1 cellular context compared by ENCODE assay signal in the genomic region with DNA sequence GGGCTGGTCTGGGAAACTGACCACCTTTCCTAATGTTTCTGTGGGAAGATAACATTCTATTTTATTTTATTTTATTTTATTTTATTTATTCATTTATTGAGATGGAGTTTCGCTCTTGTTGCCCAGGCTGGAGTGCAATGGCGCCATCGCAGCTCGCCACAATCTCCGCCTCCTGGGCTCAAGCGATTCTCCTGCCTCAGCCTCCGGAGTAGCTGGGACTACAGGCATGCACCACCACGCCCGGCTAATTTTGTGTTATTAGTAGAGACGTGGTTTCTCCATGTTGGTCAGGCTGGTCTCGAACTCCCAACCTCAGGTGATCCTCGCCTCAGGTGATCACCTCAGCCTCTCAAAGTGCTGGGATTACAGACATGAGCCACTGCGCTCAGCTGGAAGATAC. TPM values are rescaled to one million over a fixed set of nuclear protein-coding genes. Genes with fewer than 3 reads are reported as not detected.
"Had no signal": no experiment of that assay in that cellular context is flagged by ENCODE, and none has a peak within 500 bp of the region (broad histone marks: within the 10 kb centered on the region; RNA-seq: fewer than 3 reads in every experiment).

No MANE protein-coding gene starts in this region.

RNA-seq across cellular contexts. Expression of a gene that starts 9.5 kb away (rescaled TPM):
- total RNA-seq: mononuclear cell had no signal
